8 cellular contexts compared by ENCODE assay signal in genomic region chrX:47232197-47232802, GRCh38. TPM values are rescaled to one million over a fixed set of nuclear protein-coding genes. Genes with fewer than 3 reads are reported as not detected.
DNase-seq lines count a peak whose midpoint lies in the region; ATAC-seq, FAIRE-seq and TF ChIP-seq lines count a peak whose summit lies in the region.

No MANE protein-coding gene starts in this region.

- CTCF ChIA-PET in K562 (lab: Yijun Ruan, JAX; ENCODE audit: low intra/inter-chr PET ratio): no interaction called here

- H3K9me1 ChIP-seq in K562 (ENCODE audit: control insufficient read depth, insufficient read depth, low read length): no peaks in the 10 kb centered on the region

- H2BK15ac ChIP-seq in mesendoderm (replicated peaks; ENCODE audit: low read depth): no peak overlapping the region

- no peak overlapping the region for H2AK5ac ChIP-seq in mesendoderm (ENCODE audit: low read length)

- peak overlapping the region; percentile 96 for H3K27ac ChIP-seq in cardiac muscle cell
- H3K27ac ChIP-seq in K562 (ENCODE audit: extremely low read depth, low read depth, low read length): peak overlapping the region; percentile 93
- peak overlapping the region; percentile 93 for H3K27ac ChIP-seq in mesendoderm (ENCODE audit: low read depth, low read length)
- peak overlapping the region; percentile 98 for H3K27ac ChIP-seq in vagina

- no peak for TF ChIP-seq RAD21 in K562 (CRISPR knock-in tag; conservative IDR thresholded peaks at IDR 0.05 in 1 of 2, IDR thresholded peaks at IDR 0.05 in 1 of 2)

- H3K4me3 ChIP-seq in cardiac muscle cell (peak overlapping the region; percentile 84), K562 (peak overlapping the region; percentile 65), mesendoderm (ENCODE audit: low read length) (no peak overlapping the region), vagina (peak overlapping the region; percentile 65 to 70)

- H4K20me1 ChIP-seq in K562 (replicated peaks; ENCODE audit: control insufficient read depth, insufficient read depth, low read length): no peaks in the 10 kb centered on the region

- no peak overlapping the region for H4K8ac ChIP-seq in mesendoderm (ENCODE audit: low read depth, low read length)

- POLR2A ChIA-PET in K562 (lab: Yijun Ruan, JAX): interaction anchor here (1.9 to 5.1 kb wide), 2 partner anchors 8 to 15 kb away, joined by 10 to 21 read pairs; partner anchors contain the start of gene CDK16

- H2BK120ac ChIP-seq in mesendoderm (ENCODE audit: low read depth, low read length): no peak overlapping the region

- TSS peak; percentile 90 for BruUV-seq in K562 (replicated peaks; lab: Mats Ljungman, UMichigan)

- H3K79me1 ChIP-seq in mesendoderm (ENCODE audit: low read length): no peaks in the 10 kb centered on the region

- H3K9ac ChIP-seq in K562 (ENCODE audit: insufficient read depth in 1 of 2, low read depth in 2 of 2, low read length in 2 of 2) (peak overlapping the region; percentile 81 to 96), mesendoderm (ENCODE audit: low read length) (peak overlapping the region; percentile 87)

- H3K18ac ChIP-seq in mesendoderm (ENCODE audit: low read length): no peak overlapping the region

- H3K56ac ChIP-seq in mesendoderm (ENCODE audit: low read length): peak overlapping the region; percentile 95

- H3K79me2 ChIP-seq in K562 (ENCODE audit: control insufficient read depth, insufficient read depth, low read length): peaks cover 30% of the 10 kb centered on the region
- H3K79me2 ChIP-seq in mesendoderm (ENCODE audit: control insufficient read depth, insufficient read depth, low read length): peaks cover 12% of the 10 kb centered on the region

- TF ChIP-seq EP300 in K562 (IDR thresholded peaks at IDR 0.05; ENCODE audit: low read length): no peak

- H3K36me3 ChIP-seq in cardiac muscle cell (peaks cover 17% of the 10 kb centered on the region), K562 (ENCODE audit: control insufficient read depth, insufficient read depth, low read length) (peaks cover 14% of the 10 kb centered on the region; the same call in 2 of the 3 replicates), mesendoderm (ENCODE audit: control insufficient read depth, insufficient read depth, low read length) (peaks cover 2% of the 10 kb centered on the region), vagina (peaks cover 0 to 10% of the 10 kb centered on the region in 2 donors)

- H3K27me3 ChIP-seq in cardiac muscle cell: no peaks in the 10 kb centered on the region
- H3K27me3 ChIP-seq in K562 (ENCODE audit: control insufficient read depth in 2 of 2, insufficient read depth in 2 of 2, low read length in 2 of 2): no peaks in the 10 kb centered on the region; a peak in 1 of 5 replicates
- no peaks in the 10 kb centered on the region for H3K27me3 ChIP-seq in mesendoderm (ENCODE audit: insufficient read depth, low read length, poor library complexity)
- H3K27me3 ChIP-seq in vagina: no peaks in the 10 kb centered on the region

- H2BK5ac ChIP-seq in mesendoderm (ENCODE audit: low read length): no peak overlapping the region

- in situ Hi-C loops in K562 (cut with MboI): no loop called here

- no peak for TF ChIP-seq POLR2A in K562 (conservative IDR thresholded peaks at IDR 0.05)
- TF ChIP-seq POLR2A in vagina (IDR thresholded peaks at IDR 0.05): no peak

- H4K5ac ChIP-seq in mesendoderm (ENCODE audit: low read length): no peak overlapping the region

- TF ChIP-seq CTCF in cardiac muscle cell (IDR thresholded peaks at IDR 0.05; ENCODE audit: low read depth, low read length) (no peak), K562 (IDR thresholded peaks at IDR 0.05 in 2 of 3, conservative IDR thresholded peaks at IDR 0.05 in 1 of 3; ENCODE audit: insufficient read depth in 2 of 3, low read depth in 1 of 3, low read length in 3 of 3) (no peak), vagina (IDR thresholded peaks at IDR 0.05) (no peak)

- DNase-seq in cardiac muscle cell (ENCODE audit: low read depth in 1 of 2, low spot score in 1 of 2) (no peak), left cardiac atrium (no peak), K562 (ENCODE audit: extremely low read depth in 1 of 4, low spot score in 3 of 4) (no peak), mesendoderm (no peak), vagina (ENCODE audit: extremely low spot score in 2 of 2) (no peak), NOMO-1 treated with dmso at 0.1 percent for 144 hours (lab: John Stamatoyannopoulos, UW; ENCODE audit: unreplicated experiment) (no peak), UCSD-AML1 (lab: John Stamatoyannopoulos, UW; ENCODE audit: unreplicated experiment) (no peak)

- H3K4me2 ChIP-seq in K562 (ENCODE audit: insufficient read depth, low read length) (peak overlapping the region; percentile 92), mesendoderm (ENCODE audit: low read length) (no peak overlapping the region)

- ATAC-seq in left cardiac atrium: no peak
- no peak for ATAC-seq in K562
- ATAC-seq in GM18867 (IDR thresholded peaks at IDR 0.05; ENCODE audit: unreplicated experiment): no peak

- peak overlapping the region; percentile 70 for H3K4ac ChIP-seq in mesendoderm (ENCODE audit: low read depth, low read length)

- intact Hi-C loops in left cardiac atrium (cut with DNase I) (no loop called here), K562 (cut with micrococcal nuclease) (no loop called here), vagina (cut with DNase I) (no loop called here)

- WGBS in K562 (ENCODE audit: insufficient coverage, low coverage, missing lambda C conversion rate): 34% methylated on average over 8 of the region's 8 CpGs
- no CpG with 5 or more reads among the region's 8 CpGs for WGBS in mesendoderm (ENCODE audit: extremely low coverage, insufficient coverage, low lambda C conversion rate)

- no peaks in the 10 kb centered on the region for H3K9me3 ChIP-seq in cardiac muscle cell (ENCODE audit: low read depth)
- no peaks in the 10 kb centered on the region for H3K9me3 ChIP-seq in K562 (replicated peaks; ENCODE audit: control insufficient read depth, insufficient read depth, low read depth, low read length)
- H3K9me3 ChIP-seq in vagina: no peaks in the 10 kb centered on the region

- H3K4me1 ChIP-seq in cardiac muscle cell (ENCODE audit: low read depth) (peaks cover 5% of the 10 kb centered on the region), K562 (replicated peaks in 1 of 2; ENCODE audit: control insufficient read depth in 2 of 2, insufficient read depth in 2 of 2, low read length in 2 of 2) (peaks cover 6 to 12% of the 10 kb centered on the region in 2 experiments; a peak in 4 of 5 replicates), mesendoderm (ENCODE audit: control insufficient read depth, low read depth, low read length) (no peaks in the 10 kb centered on the region), vagina (peaks cover 5% of the 10 kb centered on the region)

- peak overlapping the region; percentile 90 for H2AFZ ChIP-seq in K562 (ENCODE audit: low read depth, low read length)

- no peak for FAIRE-seq in K562 (lab: Jason Lieb, UNC)

- H3K23ac ChIP-seq in mesendoderm (ENCODE audit: low read length): no peak overlapping the region

RNA-seq across cellular contexts. Expression of gene USP11, which starts 0.5 kb away (rescaled TPM):
- total RNA-seq in cardiac muscle cell: 120 and 130 TPM in 2 replicates
- polyA plus RNA-seq in cardiac muscle cell: 312 and 337 TPM in 2 replicates
- total RNA-seq in left cardiac atrium: 10 to 100 TPM; 42.0 to 60.8 TPM
- 40.9 and 111 TPM in 2 replicates for total RNA-seq in K562 (2011; cell fraction: chromatin; rRNA removed; ENCODE audit: low replicate concordance)
- total RNA-seq in K562 (2011; cell fraction: nucleolus; rRNA removed): 39.0 and 45.0 TPM in 2 replicates
- 38.4 and 40.7 TPM in 2 replicates for total RNA-seq in K562 (2011; cell fraction: nucleoplasm; rRNA removed)
- total RNA-seq in K562 (2014; rRNA removed): 13.8 and 15.1 TPM in 2 replicates
- total RNA-seq in K562 (2014; rRNA removed; fragmentation: Illumina TruSeq; extraction: Trizol): 8.4 and 9.0 TPM in 2 replicates
- 11.7 and 11.9 TPM in 2 replicates for total RNA-seq in K562 (2015; rRNA removed; fragmentation: Illumina TruSeq; extraction: Trizol)
- total RNA-seq in K562 (2021): 27.4 and 29.0 TPM in 2 replicates
- 9.2 and 20.7 TPM in 2 replicates for polyA plus RNA-seq in K562 (2011; rRNA removed)
- 7.9 and 11.2 TPM in 2 replicates for polyA plus RNA-seq in K562 (2011; cell fraction: cytosol; rRNA removed)
- polyA plus RNA-seq in K562 (2011; cell fraction: nucleus; rRNA removed): 62.9 and 72.4 TPM in 2 replicates
- 32.1 and 37.3 TPM in 2 replicates for polyA plus RNA-seq in K562 (2012)
- polyA plus RNA-seq in K562 (2014; fragmentation: Illumina TruSeq; extraction: Trizol): 18.4 and 21.3 TPM in 2 replicates
- 1 to 10 TPM; 2.5 to 5.0 TPM for polyA plus RNA-seq in K562 (2014; fragmentation: Nextera tagmentation; extraction: Ambion mirVana)
- polyA plus RNA-seq in K562 (2014; rRNA removed): 10.1 and 12.1 TPM in 2 replicates
- 26.8 and 31.8 TPM in 2 replicates for polyA minus RNA-seq in K562 (2011; rRNA and poly(A)+ RNA removed)
- 22.3 and 32.7 TPM in 2 replicates for polyA minus RNA-seq in K562 (2011; cell fraction: cytosol; rRNA and poly(A)+ RNA removed)
- 24.2 and 33.0 TPM in 2 replicates for polyA minus RNA-seq in K562 (2011; cell fraction: nucleus; rRNA and poly(A)+ RNA removed)
- 40.0 TPM for polyA plus RNA-seq in mesendoderm (2013, experiment 1 of 2)
- polyA plus RNA-seq in mesendoderm (2013, experiment 2 of 2): 39.8 TPM
- total RNA-seq in vagina: 72.4 TPM

RNA-seq across cellular contexts. Expression of gene CDK16, which starts 13.8 kb away (rescaled TPM):
- total RNA-seq in cardiac muscle cell: 391 and 422 TPM in 2 replicates
- 481 and 575 TPM in 2 replicates for polyA plus RNA-seq in cardiac muscle cell
- total RNA-seq in left cardiac atrium: 100 to 1,000 TPM; 109 to 132 TPM
- total RNA-seq in K562 (2011; cell fraction: chromatin; rRNA removed; ENCODE audit: low replicate concordance): 89.8 and 211 TPM in 2 replicates
- total RNA-seq in K562 (2011; cell fraction: nucleolus; rRNA removed): 119 and 125 TPM in 2 replicates
- total RNA-seq in K562 (2011; cell fraction: nucleoplasm; rRNA removed): 113 and 130 TPM in 2 replicates
- 50.7 and 68.5 TPM in 2 replicates for total RNA-seq in K562 (2014; rRNA removed)
- total RNA-seq in K562 (2014; rRNA removed; fragmentation: Illumina TruSeq; extraction: Trizol): 34.9 and 45.4 TPM in 2 replicates
- 57.5 and 60.7 TPM in 2 replicates for total RNA-seq in K562 (2015; rRNA removed; fragmentation: Illumina TruSeq; extraction: Trizol)
- total RNA-seq in K562 (2021): 89.4 and 97.2 TPM in 2 replicates
- polyA plus RNA-seq in K562 (2011; rRNA removed): 78.1 and 104 TPM in 2 replicates
- polyA plus RNA-seq in K562 (2011; cell fraction: cytosol; rRNA removed): 134 and 154 TPM in 2 replicates
- 448 and 526 TPM in 2 replicates for polyA plus RNA-seq in K562 (2011; cell fraction: nucleus; rRNA removed)
- polyA plus RNA-seq in K562 (2012): 84.2 and 89.4 TPM in 2 replicates
- polyA plus RNA-seq in K562 (2014; fragmentation: Illumina TruSeq; extraction: Trizol): 86.0 and 104 TPM in 2 replicates
- 1 to 10 TPM; 3.9 to 5.4 TPM for polyA plus RNA-seq in K562 (2014; fragmentation: Nextera tagmentation; extraction: Ambion mirVana)
- polyA plus RNA-seq in K562 (2014; rRNA removed): 79.7 and 90.9 TPM in 2 replicates
- polyA minus RNA-seq in K562 (2011; rRNA and poly(A)+ RNA removed): 61.2 and 77.6 TPM in 2 replicates
- polyA minus RNA-seq in K562 (2011; cell fraction: cytosol; rRNA and poly(A)+ RNA removed): 72.5 and 107 TPM in 2 replicates
- 63.5 and 70.4 TPM in 2 replicates for polyA minus RNA-seq in K562 (2011; cell fraction: nucleus; rRNA and poly(A)+ RNA removed)
- polyA plus RNA-seq in mesendoderm (2013, experiment 1 of 2): 69.4 TPM
- polyA plus RNA-seq in mesendoderm (2013, experiment 2 of 2): 72.7 TPM
- total RNA-seq in vagina: 73.9 TPM

RNA-seq across cellular contexts. Expression of gene UBA1, which starts 38.7 kb away (rescaled TPM):
- total RNA-seq in cardiac muscle cell: 324 and 386 TPM in 2 replicates
- 280 and 319 TPM in 2 replicates for polyA plus RNA-seq in cardiac muscle cell
- total RNA-seq in left cardiac atrium: 100 to 1,000 TPM; 101 to 132 TPM
- total RNA-seq in K562 (2011; cell fraction: chromatin; rRNA removed; ENCODE audit: low replicate concordance): 100 and 166 TPM in 2 replicates
- 84.0 and 85.6 TPM in 2 replicates for total RNA-seq in K562 (2011; cell fraction: nucleolus; rRNA removed)
- 103 and 130 TPM in 2 replicates for total RNA-seq in K562 (2011; cell fraction: nucleoplasm; rRNA removed)
- total RNA-seq in K562 (2014; rRNA removed): 96.0 and 125 TPM in 2 replicates
- 28.0 and 32.5 TPM in 2 replicates for total RNA-seq in K562 (2014; rRNA removed; fragmentation: Illumina TruSeq; extraction: Trizol)
- total RNA-seq in K562 (2015; rRNA removed; fragmentation: Illumina TruSeq; extraction: Trizol): 52.2 and 57.8 TPM in 2 replicates
- total RNA-seq in K562 (2021): 174 TPM in 2 replicates
- polyA plus RNA-seq in K562 (2011; rRNA removed): 93.6 and 129 TPM in 2 replicates
- 107 and 204 TPM in 2 replicates for polyA plus RNA-seq in K562 (2011; cell fraction: cytosol; rRNA removed)
- polyA plus RNA-seq in K562 (2011; cell fraction: nucleus; rRNA removed): 107 and 144 TPM in 2 replicates
- polyA plus RNA-seq in K562 (2012): 139 and 174 TPM in 2 replicates
- 130 and 136 TPM in 2 replicates for polyA plus RNA-seq in K562 (2014; fragmentation: Illumina TruSeq; extraction: Trizol)
- polyA plus RNA-seq in K562 (2014; fragmentation: Nextera tagmentation; extraction: Ambion mirVana): 10 to 100 TPM; 32.0 to 40.1 TPM
- 103 and 109 TPM in 2 replicates for polyA plus RNA-seq in K562 (2014; rRNA removed)
- polyA minus RNA-seq in K562 (2011; rRNA and poly(A)+ RNA removed): 91.5 and 109 TPM in 2 replicates
- polyA minus RNA-seq in K562 (2011; cell fraction: cytosol; rRNA and poly(A)+ RNA removed): 93.2 and 101 TPM in 2 replicates
- polyA minus RNA-seq in K562 (2011; cell fraction: nucleus; rRNA and poly(A)+ RNA removed): 27.5 and 38.9 TPM in 2 replicates
- polyA plus RNA-seq in mesendoderm (2013, experiment 1 of 2): 144 TPM
- 143 TPM for polyA plus RNA-seq in mesendoderm (2013, experiment 2 of 2)
- total RNA-seq in vagina: 168 TPM
